ENCODE assay signal across 14 cellular contexts in genomic region chr14:97107760-97108159, GRCh38.
DNase-seq lines count a peak whose midpoint lies in the region; ATAC-seq and TF ChIP-seq lines count a peak whose summit lies in the region.
"Had no signal": no experiment of that assay in that cellular context is flagged by ENCODE, and none has a peak within 500 bp of the region (broad histone marks: within the 10 kb centered on the region; RNA-seq: fewer than 3 reads in every experiment).

No MANE protein-coding gene starts in this region.

- TF ChIP-seq CTCF in DND-41 (IDR thresholded peaks at IDR 0.05; ENCODE audit: borderline replicate concordance, extremely low read depth, low read length, poor library complexity, severe bottlenecking), result no peak
- TF ChIP-seq CTCF in RWPE1 (conservative IDR thresholded peaks at IDR 0.05; ENCODE audit: low read depth), result no peak
- no peak for TF ChIP-seq CTCF in fibroblast of mammary gland (conservative IDR thresholded peaks at IDR 0.05; ENCODE audit: control insufficient read depth, insufficient read depth, low read depth, low read length)
- no peak for TF ChIP-seq CTCF in omental fat pad (IDR thresholded peaks at IDR 0.05)

- H3K9me3 ChIP-seq in DND-41 (ENCODE audit: insufficient read depth, low read length, severe bottlenecking), result peaks cover 7% of the 10 kb centered on the region

- H3K4me3 ChIP-seq in DND-41 (ENCODE audit: low read depth in 1 of 2, low read length in 2 of 2) (no peak overlapping the region), fibroblast of mammary gland (ENCODE audit: control insufficient read depth, low read depth, low read length) (no peak overlapping the region)
- H3K4me3 ChIP-seq: GM23338 had no signal

- 0 out of 2 replicates have a peak, but pooled peaks cover 3% of the 10 kb centered on the region for H3K36me3 ChIP-seq in DND-41 (ENCODE audit: insufficient read depth, low read length)

- CTCF ChIA-PET in RWPE1 (lab: Yijun Ruan, JAX), result no interaction called here

- no peaks in the 10 kb centered on the region for H4K20me1 ChIP-seq in DND-41 (ENCODE audit: insufficient read depth, low read length)

- peaks cover 33% of the 10 kb centered on the region for H3K4me1 ChIP-seq in DND-41 (ENCODE audit: insufficient read depth, low read length)

- H3K27me3 ChIP-seq in DND-41 (ENCODE audit: insufficient read depth, low read length, poor library complexity), result no peaks in the 10 kb centered on the region

- POLR2A ChIA-PET in RWPE1 (lab: Yijun Ruan, JAX; ENCODE audit: low non-redundant PET), result no interaction called here

- no peak overlapping the region for H3K9ac ChIP-seq in DND-41 (ENCODE audit: low read depth, low read length)

- no peak for ATAC-seq in DND-41 (ENCODE audit: insufficient read depth, low read depth)
- ATAC-seq in omental fat pad (ENCODE audit: low FRiP score), result no peak
- no peak for ATAC-seq in HG03108 (IDR thresholded peaks at IDR 0.05; ENCODE audit: unreplicated experiment)
- ATAC-seq: CD8-positive, alpha-beta T cell; GM23338 had no signal

- DNase-seq in DND-41 (no peak), HT1080 (ENCODE audit: low read depth) (peak; percentile 58), RWPE1 (ENCODE audit: low spot score) (peak; percentile 8), fibroblast of mammary gland (ENCODE audit: low read depth) (peak; percentile 18), omental fat pad (ENCODE audit: low spot score) (no peak), DMS114 treated with DMSO at 0.1 percent for 48 hours (lab: John Stamatoyannopoulos, UW; ENCODE audit: unreplicated experiment) (no peak), NCI-H2029 treated with DMSO at 0.1 percent for 48 hours (lab: John Stamatoyannopoulos, UW) (no peak)
- DNase-seq: ACHN; C1 segment of cervical spinal cord; CD8-positive, alpha-beta T cell; COR-L47; H7 had no signal

- H3K4me2 ChIP-seq in DND-41 (ENCODE audit: insufficient read depth, low read length), result no peak overlapping the region
- H3K4me2 ChIP-seq: GM23338 had no signal

- no peaks in the 10 kb centered on the region for H3K79me2 ChIP-seq in DND-41 (ENCODE audit: insufficient read depth, low read length)

- H3K27ac ChIP-seq in DND-41 (ENCODE audit: low read length), result peak overlapping the region; percentile 38; the same call in 1 of the 2 replicates
- no peak overlapping the region for H3K27ac ChIP-seq in RWPE1

- no peak overlapping the region for H2AFZ ChIP-seq in DND-41 (ENCODE audit: low read depth, low read length)
- H2AFZ ChIP-seq: GM23338 had no signal

Comparison
In these comparisons a context has a peak if more than half of its experiments do, and no peak if none do; other contexts are left out.
1. DNase-seq: peak in HT1080 (single experiment), RWPE1 (single experiment) and fibroblast of mammary gland (single experiment); none in DND-41 (single experiment), omental fat pad (single experiment), DMS114 treated with DMSO at 0.1 percent for 48 hours (single experiment) and NCI-H2029 treated with DMSO at 0.1 percent for 48 hours (single experiment).